Comparison of ENCODE assay signal across 2 cellular contexts in genomic region chr6:21033095-21033494, GRCh38.
TF ChIP-seq lines count a peak whose summit lies in the region.

No MANE protein-coding gene starts in this region.

TF ChIP-seq in A549, 52 proteins besides CTCF, POLR2A, EP300 and RAD21:
- TF ChIP-seq ZFP36 (IDR thresholded peaks at IDR 0.05; ENCODE audit: borderline replicate concordance, partially characterized antibody) (no peak), TP53 (CRISPR knock-in tag; IDR thresholded peaks at IDR 0.05) (no peak), GATA3 (IDR thresholded peaks at IDR 0.05; ENCODE audit: borderline replicate concordance) (no peak), MAX (IDR thresholded peaks at IDR 0.05) (no peak), ZNF302 (CRISPR knock-in tag; IDR thresholded peaks at IDR 0.05) (no peak), HEYL (CRISPR knock-in tag; IDR thresholded peaks at IDR 0.05) (no peak), ELK1 (IDR thresholded peaks at IDR 0.05; ENCODE audit: low read depth, low read length) (no peak), CEBPB (IDR thresholded peaks at IDR 0.05) (no peak)

TF ChIP-seq in WTC11, 78 proteins besides CTCF, POLR2A, EP300 and RAD21:
- no peak for TF ChIP-seq RORB (CRISPR knock-in tag; IDR thresholded peaks at IDR 0.05)
- TF ChIP-seq JUN (CRISPR knock-in tag; IDR thresholded peaks at IDR 0.05) = no peak
- no peak for TF ChIP-seq ZNF532 (CRISPR knock-in tag; IDR thresholded peaks at IDR 0.05; ENCODE audit: borderline replicate concordance)
- TF ChIP-seq ZNF138 (CRISPR knock-in tag; conservative IDR thresholded peaks at IDR 0.05) = no peak
- TF ChIP-seq MLX (CRISPR knock-in tag; IDR thresholded peaks at IDR 0.05) = no peak
- no peak for TF ChIP-seq TEAD1 (CRISPR knock-in tag; IDR thresholded peaks at IDR 0.05)
- TF ChIP-seq E2F5 (CRISPR knock-in tag; IDR thresholded peaks at IDR 0.05) = no peak
- no peak for TF ChIP-seq CREM (CRISPR knock-in tag; IDR thresholded peaks at IDR 0.05)
- no peak for TF ChIP-seq ZNF281 (CRISPR knock-in tag; IDR thresholded peaks at IDR 0.05)
- TF ChIP-seq ZMAT4 (CRISPR knock-in tag; IDR thresholded peaks at IDR 0.05) = no peak
- TF ChIP-seq PREB (CRISPR knock-in tag; IDR thresholded peaks at IDR 0.05; ENCODE audit: borderline replicate concordance) = no peak
- TF ChIP-seq FOXP1 (CRISPR knock-in tag; IDR thresholded peaks at IDR 0.05; ENCODE audit: borderline replicate concordance) = no peak
- TF ChIP-seq ZNF423 (CRISPR knock-in tag; IDR thresholded peaks at IDR 0.05) = no peak
